In genomic region chr1:15224903-15225485, GRCh38 we compare ENCODE assay signal across 1 cellular context.
TF ChIP-seq lines count a peak whose summit lies in the region.

No MANE protein-coding gene starts in this region.

TF ChIP-seq in H1, 55 proteins besides CTCF, POLR2A, EP300 and RAD21:
- TF ChIP-seq CBX8 (IDR thresholded peaks at IDR 0.05; ENCODE audit: borderline replicate concordance, low read depth, low read length) = no peak
- TF ChIP-seq NRF1 (IDR thresholded peaks at IDR 0.05; ENCODE audit: low read depth, low read length) = no peak
- no peak for TF ChIP-seq SP4 (IDR thresholded peaks at IDR 0.05; ENCODE audit: low read length)
- no peak for TF ChIP-seq RXRA (IDR thresholded peaks at IDR 0.05; ENCODE audit: insufficient read depth, low read depth, low read length)
- no peak for TF ChIP-seq YY1 (IDR thresholded peaks at IDR 0.05; ENCODE audit: low read depth, low read length)
- no peak for TF ChIP-seq USF2 (IDR thresholded peaks at IDR 0.05; ENCODE audit: low read length)
- TF ChIP-seq TBP (IDR thresholded peaks at IDR 0.05; ENCODE audit: low read depth, low read length) = no peak
- TF ChIP-seq JUND (IDR thresholded peaks at IDR 0.05; ENCODE audit: low read length) = no peak
- TF ChIP-seq RFX5 (IDR thresholded peaks at IDR 0.05; ENCODE audit: borderline replicate concordance, low read depth, low read length) = no peak
- TF ChIP-seq TCF12 (IDR thresholded peaks at IDR 0.05; ENCODE audit: low read depth, low read length) = no peak
- TF ChIP-seq KDM1A (IDR thresholded peaks at IDR 0.05; ENCODE audit: borderline replicate concordance, low read length) = no peak
- TF ChIP-seq ASH2L (IDR thresholded peaks at IDR 0.05; ENCODE audit: low read length) = no peak
- TF ChIP-seq SRF (IDR thresholded peaks at IDR 0.05; ENCODE audit: low read depth, low read length) = no peak
- TF ChIP-seq PHF8 (conservative IDR thresholded peaks at IDR 0.05; ENCODE audit: low read depth, low read length) = no peak
- TF ChIP-seq CEBPB (IDR thresholded peaks at IDR 0.05; ENCODE audit: low read depth, low read length) = no peak
- no peak for TF ChIP-seq CBX5 (IDR thresholded peaks at IDR 0.05; ENCODE audit: low read depth, low read length)
- TF ChIP-seq SUZ12 (IDR thresholded peaks at IDR 0.05; ENCODE audit: low read length) = no peak
- TF ChIP-seq MAX (IDR thresholded peaks at IDR 0.05) = no peak
